Comparison of ENCODE assay signal across 10 cellular contexts in genomic region chr1:85406887-85407593, GRCh38. TPM values are rescaled to one million over a fixed set of nuclear protein-coding genes. Genes with fewer than 3 reads are reported as not detected.
A peak's percentile ranks its signal among the peaks of the same experiment; 100 is the strongest.
DNase-seq lines count a peak whose midpoint lies in the region; ATAC-seq and TF ChIP-seq lines count a peak whose summit lies in the region.
"Had no signal": no experiment of that assay in that cellular context is flagged by ENCODE, and none has a peak within 500 bp of the region (broad histone marks: within the 10 kb centered on the region; RNA-seq: fewer than 3 reads in every experiment).

No MANE protein-coding gene starts in this region.

- H3K27me3 ChIP-seq in AG04450 (ENCODE audit: control insufficient read depth, insufficient read depth, low read length) (no peaks in the 10 kb centered on the region), neural progenitor cell (no peaks in the 10 kb centered on the region)

- POLR2A ChIA-PET in AG04450 (lab: Yijun Ruan, JAX) = interaction anchor here (0.9 to 1.5 kb wide), 2 partner anchors 57 to 174 kb away, joined by 4 to 10 read pairs; partner anchors contain the start of gene CCN1
- POLR2A ChIA-PET in RWPE1 (lab: Yijun Ruan, JAX; ENCODE audit: low non-redundant PET) = no interaction called here

- H3K4me2 ChIP-seq in neural progenitor cell = no peak overlapping the region

- peaks cover 15% of the 10 kb centered on the region for H3K4me1 ChIP-seq in neural progenitor cell

- CTCF ChIA-PET in AG04450 (lab: Charles Lee) = interaction anchor here (0.6 to 0.9 kb wide), 4 partner anchors 90 to 467 kb away, joined by 3 to 5 read pairs (median 3); no protein-coding TSS in a partner anchor
- CTCF ChIA-PET in RWPE1 (lab: Yijun Ruan, JAX) = interaction anchor here (0.5 to 0.6 kb wide), 2 partner anchors 8 to 299 kb away, joined by 3 read pairs; no protein-coding TSS in a partner anchor

- no peak overlapping the region for H3K9ac ChIP-seq in neural progenitor cell

- no peaks in the 10 kb centered on the region for H4K20me1 ChIP-seq in neural progenitor cell (ENCODE audit: low read depth)

- peaks cover 24% of the 10 kb centered on the region for H3K4me1 Mint-ChIP-seq in neural progenitor cell

- peak overlapping the region; percentile 95 for H3K27ac Mint-ChIP-seq in neural progenitor cell
- H3K27ac Mint-ChIP-seq: CD4-positive, alpha-beta T cell had no signal

- H3K36me3 Mint-ChIP-seq in neural progenitor cell = peaks cover 2% of the 10 kb centered on the region

- no peaks in the 10 kb centered on the region for H3K9me3 ChIP-seq in AG04450 (ENCODE audit: control insufficient read depth, insufficient read depth, low read length)
- H3K9me3 ChIP-seq in neural progenitor cell (ENCODE audit: low read depth) = no peaks in the 10 kb centered on the region

- H2AFZ ChIP-seq in neural progenitor cell (replicated peaks) = no peak overlapping the region

- no peaks in the 10 kb centered on the region for H3F3A ChIP-seq in neural progenitor cell (ENCODE audit: low read depth)

- no peaks in the 10 kb centered on the region for H3K79me2 ChIP-seq in neural progenitor cell (ENCODE audit: low read depth)

- peak; percentile 69 for DNase-seq in AG04450 (ENCODE audit: low read depth, low spot score)
- DNase-seq in RWPE1 (ENCODE audit: low spot score) = peak; percentile 84
- DNase-seq in fibroblast of pulmonary artery (ENCODE audit: low read depth) = peak; percentile 95
- DNase-seq in neural progenitor cell (ENCODE audit: low spot score) = no peak
- no peak for DNase-seq in SKM-1 (lab: John Stamatoyannopoulos, UW; ENCODE audit: unreplicated experiment)
- DNase-seq in activated CD4-positive, CD25-positive, alpha-beta regulatory T cell treated with anti-CD3 and anti-CD28 coated beads, Interleukin-2, amount 50 U/mL, for 72 hours = no peak
- DNase-seq: CD4-positive, alpha-beta T cell; RPMI8226 had no signal

- H3K4me3 ChIP-seq in AG04450 (ENCODE audit: low read depth, low read length) = peak overlapping the region; percentile 17; the same call in 1 of the 2 replicates
- peak overlapping the region; percentile 28 for H3K4me3 ChIP-seq in fibroblast of pulmonary artery (replicated peaks; ENCODE audit: low read depth, low read length)
- no peak overlapping the region for H3K4me3 ChIP-seq in neural progenitor cell

- ATAC-seq in HG02885 (IDR thresholded peaks at IDR 0.05; ENCODE audit: poor library complexity, unreplicated experiment) = no peak
- no peak for ATAC-seq in GM19351 (IDR thresholded peaks at IDR 0.05; ENCODE audit: unreplicated experiment)

- H3K27ac ChIP-seq in AG04450 (ENCODE audit: low read depth, low read length) = peak overlapping the region; percentile 54
- no peak overlapping the region for H3K27ac ChIP-seq in RWPE1
- H3K27ac ChIP-seq in neural progenitor cell = no peak overlapping the region

- H3K4me3 Mint-ChIP-seq in neural progenitor cell = peak overlapping the region; percentile 16
- H3K4me3 Mint-ChIP-seq: CD4-positive, alpha-beta T cell had no signal

- TF ChIP-seq CTCF in AG04450 (IDR thresholded peaks at IDR 0.05; ENCODE audit: low read depth, low read length) = no peak
- TF ChIP-seq CTCF in RWPE1 (conservative IDR thresholded peaks at IDR 0.05; ENCODE audit: low read depth) = no peak
- TF ChIP-seq CTCF in fibroblast of pulmonary artery (IDR thresholded peaks at IDR 0.05; ENCODE audit: low read length, missing control alignments) = no peak
- TF ChIP-seq CTCF in neural progenitor cell (IDR thresholded peaks at IDR 0.05) = no peak

- H3K27me3 Mint-ChIP-seq in neural progenitor cell (ENCODE audit: insufficient read depth, low read depth) = no peaks in the 10 kb centered on the region
- H3K27me3 Mint-ChIP-seq: CD4-positive, alpha-beta T cell had no signal

- no peaks in the 10 kb centered on the region for H3K36me3 ChIP-seq in neural progenitor cell

- H3K9me3 Mint-ChIP-seq in neural progenitor cell = no peaks in the 10 kb centered on the region
- H3K9me3 Mint-ChIP-seq: CD4-positive, alpha-beta T cell had no signal

RNA-seq across cellular contexts. Expression of gene DDAH1, which starts 57.9 kb away (rescaled TPM):
- 83.7 and 102 TPM in 2 replicates for polyA plus RNA-seq in AG04450 (2011; rRNA removed)
- polyA minus RNA-seq in AG04450 (2011; rRNA and poly(A)+ RNA removed) = 67.6 and 85.8 TPM in 2 replicates
- total RNA-seq in neural progenitor cell (ENCODE audit: low replicate concordance) = 18.9 and 23.1 TPM in 2 replicates
- total RNA-seq: CD4-positive, alpha-beta T cell had no signal

Comparison
In these comparisons a context has a peak if more than half of its experiments do, and no peak if none do; other contexts are left out.
1. DNase-seq: peak in AG04450 (single experiment), RWPE1 (single experiment) and fibroblast of pulmonary artery (single experiment); none in neural progenitor cell (single experiment), SKM-1 (single experiment) and activated CD4-positive, CD25-positive, alpha-beta regulatory T cell treated with anti-CD3 and anti-CD28 coated beads, Interleukin-2, amount 50 U/mL, for 72 hours (single experiment).